ENCODE assay signal across 20 cellular contexts in genomic region chr7:49244543-49244942, GRCh38.
"Had no signal": no experiment of that assay in that cellular context is flagged by ENCODE, and none has a peak within 500 bp of the region (broad histone marks: within the 10 kb centered on the region; RNA-seq: fewer than 3 reads in every experiment).

No MANE protein-coding gene starts in this region.

- H3K9ac ChIP-seq: parathyroid adenoma had no signal

- H3K27me3 ChIP-seq: ascending aorta, colonic mucosa, sigmoid colon, stomach, testis, upper lobe of left lung had no signal

- H3K79me2 ChIP-seq: parathyroid adenoma had no signal

- H3K4me1 ChIP-seq: ascending aorta, colonic mucosa, lower lobe of right lung, parathyroid adenoma, sigmoid colon, stomach, testis, upper lobe of left lung had no signal

- H3K9me3 ChIP-seq: ascending aorta, colonic mucosa, lower lobe of right lung, testis, upper lobe of left lung had no signal

- DNase-seq: activated CD4-positive, alpha-beta T cell treated with anti-CD3 and anti-CD28 coated beads, Interleukin-2, amount 50 U/mL, for 1 hour; activated CD4-positive, CD25-positive, alpha-beta regulatory T cell treated with anti-CD3 and anti-CD28 coated beads, Interleukin-2, amount 50 U/mL, for 72 hours; activated CD8-positive, alpha-beta memory T cell treated with anti-CD3 and anti-CD28 coated beads for 24 hours; activated CD8-positive, alpha-beta memory T cell treated with anti-CD3 and anti-CD28 coated beads, Interleukin-2, amount 50 U/mL, for 48 hours; activated effector memory CD4-positive, alpha-beta T cell treated with anti-CD3 and anti-CD28 coated beads, Interleukin-2, amount 50 U/mL, for 16 hours; activated T-cell treated with anti-CD3 and anti-CD28 coated beads, Interleukin-2, amount 50 U/mL, for 72 hours; colonic mucosa; hypothalamus; islet precursor cell; left colon; lower lobe of right lung; natural killer cell; sigmoid colon; stimulated activated CD4-positive, alpha-beta T cell treated with anti-CD3 and anti-CD28 coated beads, Interleukin-4, amount 100 ng/mL, for 24 hours; stomach; testis; upper lobe of left lung had no signal

- H3K36me3 ChIP-seq: ascending aorta, colonic mucosa, lower lobe of right lung, sigmoid colon, stomach, upper lobe of left lung had no signal

- H3K4me3 ChIP-seq: ascending aorta, colonic mucosa, lower lobe of right lung, sigmoid colon, stomach, testis, upper lobe of left lung had no signal

- H3K27ac ChIP-seq: ascending aorta, colonic mucosa, lower lobe of right lung, parathyroid adenoma, sigmoid colon, stomach, testis, upper lobe of left lung had no signal

- ATAC-seq: activated T-cell treated with anti-CD3 and anti-CD28 coated beads, Interleukin-2, amount 50 U/mL, for 72 hours; left colon; lower lobe of right lung; natural killer cell; stimulated activated effector memory CD8-positive, alpha-beta T cell treated with anti-CD3 and anti-CD28 coated beads, Interleukin-12 subunit alpha, Interleukin-12 subunit beta, amount 100 ng/mL, for 72 hours had no signal
